ENCODE assay signal across 11 cellular contexts in the genomic region with DNA sequence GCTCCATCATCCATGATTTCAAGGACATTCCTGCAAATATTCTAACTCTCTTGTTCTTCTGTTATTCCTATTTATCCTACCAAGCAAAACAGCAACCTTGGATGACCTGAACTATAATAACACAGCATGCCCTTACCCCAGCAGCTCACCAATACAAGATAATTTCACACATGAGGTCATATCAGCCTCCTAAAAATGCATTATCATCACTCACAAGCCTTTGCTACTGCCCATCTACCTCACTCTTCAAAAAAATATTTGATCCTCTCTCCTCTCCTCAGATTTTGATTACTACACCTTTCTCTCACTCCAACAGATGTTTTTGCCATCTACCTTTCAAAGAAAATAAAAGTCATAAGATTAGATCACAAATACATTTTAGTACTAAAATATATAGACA.
"Had no signal": no experiment of that assay in that cellular context is flagged by ENCODE, and none has a peak within 500 bp of the region (broad histone marks: within the 10 kb centered on the region; RNA-seq: fewer than 3 reads in every experiment).

No MANE protein-coding gene starts in this region.

- ATAC-seq: GM23338, HCT116 had no signal

- H2AFZ ChIP-seq: GM23248, GM23338 had no signal

- H3K9ac ChIP-seq: GM23248 had no signal

- H3K27ac ChIP-seq: GM23248 had no signal

- H3K4me2 ChIP-seq: GM23338 had no signal

- H3K9me3 ChIP-seq: HAP-1 had no signal

- H3K4me1 ChIP-seq: HAP-1 had no signal

- H3K36me3 ChIP-seq: HAP-1 had no signal

- FAIRE-seq: H1, H54 had no signal

- H3K4me3 ChIP-seq: GM23248, GM23338, HAP-1 had no signal

- DNase-seq: GM23248, GOT3, H7, H9, HCEC 1CT, HFFc6 had no signal
